ENCODE assay signal across 37 cellular contexts in the genomic region with DNA sequence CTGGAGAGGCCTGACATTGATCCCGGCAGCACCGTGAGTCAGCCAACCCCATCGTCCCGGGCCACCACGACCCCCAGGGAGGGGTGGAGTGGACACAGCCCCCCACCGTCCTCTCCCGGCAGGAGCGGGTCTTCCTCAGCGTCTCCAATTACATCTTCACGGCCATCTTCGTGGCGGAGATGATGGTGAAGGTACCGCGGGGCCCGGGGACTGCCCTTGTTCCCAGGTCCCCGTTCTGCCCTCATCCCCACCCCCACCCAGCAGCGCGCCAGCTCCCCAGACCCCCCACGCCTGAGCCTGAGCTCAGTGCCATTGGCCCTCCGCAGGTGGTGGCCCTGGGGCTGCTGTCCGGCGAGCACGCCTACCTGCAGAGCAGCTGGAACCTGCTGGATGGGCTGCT. TPM values are rescaled to one million over a fixed set of nuclear protein-coding genes. Genes with fewer than 3 reads are reported as not detected.
"Had no signal": no experiment of that assay in that cellular context is flagged by ENCODE, and none has a peak within 500 bp of the region (broad histone marks: within the 10 kb centered on the region; RNA-seq: fewer than 3 reads in every experiment).

No MANE protein-coding gene starts in this region.

- H3K9me3 ChIP-seq: adrenal gland, ascending aorta, body of pancreas, breast epithelium had no signal

- H3K27ac ChIP-seq: adrenal gland, ascending aorta, body of pancreas, brain microvascular endothelial cell, breast epithelium, cardiac muscle cell had no signal

- DNase-seq: activated effector memory CD4-positive, alpha-beta T cell treated with anti-CD3 and anti-CD28 coated beads, Interleukin-2, amount 50 U/mL, for 16 hours; activated effector memory CD4-positive, alpha-beta T cell treated with Interleukin-2 at 50 U/mL for 16 hours; activated gamma-delta T cell; activated gamma-delta T cell treated with Interleukin-2 at 50 U/mL for 16 hours; activated naive CD4-positive, alpha-beta T cell; activated naive CD4-positive, alpha-beta T cell treated with anti-CD3 and anti-CD28 coated beads for 36 hours; activated naive CD4-positive, alpha-beta T cell treated with anti-CD3 and anti-CD28 coated beads, Interleukin-2, amount 10 ng/mL, durations not matched to agents 7 days and 5 days; activated naive CD4-positive, alpha-beta T cell treated with anti-CD3 and anti-CD28 coated beads, Interleukin-2, amount 50 U/mL, for 16 hours; activated naive CD4-positive, alpha-beta T cell treated with Interleukin-2 at 50 U/mL for 16 hours; activated naive CD8-positive, alpha-beta T cell treated with anti-CD3 and anti-CD28 coated beads for 36 hours; activated naive CD8-positive, alpha-beta T cell treated with anti-CD3 and anti-CD28 coated beads, Interleukin-2, amount 10 ng/mL, durations not matched to agents 7 days and 5 days; activated naive CD8-positive, alpha-beta T cell treated with anti-CD3 and anti-CD28 coated beads, Interleukin-2, amount 50 U/mL, for 24 hours; activated T-cell treated with anti-CD3 and anti-CD28 coated beads, Interleukin-2, amount 50 U/mL, for 4 hours; activated T-cell treated with anti-CD3 and anti-CD28 coated beads, Interleukin-2, amount 50 U/mL, for 48 hours; activated T-cell treated with anti-CD3 and anti-CD28 coated beads, Interleukin-2, amount 50 U/mL, for 72 hours; adrenal gland; amniotic stem cell; amygdala; anterior cingulate cortex; aorta; body of pancreas; brain microvascular endothelial cell; caudate nucleus; central memory CD4-positive, alpha-beta T cell; cerebellar nuclear complex had no signal

- H3K4me3 ChIP-seq: adrenal gland, ascending aorta, body of pancreas, breast epithelium, cardiac muscle cell had no signal

- H3K4me1 ChIP-seq: adrenal gland, ascending aorta, body of pancreas, breast epithelium had no signal

- H3K27me3 ChIP-seq: adrenal gland, ascending aorta, body of pancreas, brain microvascular endothelial cell, cardiac muscle cell had no signal

- H3K36me3 ChIP-seq: ascending aorta, breast epithelium had no signal

- ATAC-seq: activated naive CD4-positive, alpha-beta T cell treated with anti-CD3 and anti-CD28 coated beads, Interleukin-2, amount 50 U/mL, for 72 hours; activated naive CD8-positive, alpha-beta T cell treated with anti-CD3 and anti-CD28 coated beads, Interleukin-2, amount 50 U/mL, for 24 hours; activated T-cell treated with anti-CD3 and anti-CD28 coated beads, Interleukin-2, amount 50 U/mL, for 4 hours; activated T-cell treated with anti-CD3 and anti-CD28 coated beads, Interleukin-2, amount 50 U/mL, for 72 hours; activated T-helper 17 cell treated with anti-CD3 and anti-CD28 coated beads, Interleukin-2, amount 50 U/mL, for 72 hours; body of pancreas had no signal

RNA-seq across cellular contexts. Expression of a gene that starts 14.6 kb away (rescaled TPM):
- total RNA-seq: activated naive CD4-positive, alpha-beta T cell treated with anti-CD3 and anti-CD28 coated beads for 36 hours; activated naive CD4-positive, alpha-beta T cell treated with anti-CD3 and anti-CD28 coated beads, Interleukin-2, amount 50 U/mL, for 72 hours; activated naive CD8-positive, alpha-beta T cell treated with anti-CD3 and anti-CD28 coated beads for 36 hours; activated naive CD8-positive, alpha-beta T cell treated with anti-CD3 and anti-CD28 coated beads, Interleukin-2, amount 10 ng/mL, durations not matched to agents 7 days and 5 days; activated T-cell treated with anti-CD3 and anti-CD28 coated beads, Interleukin-2, amount 50 U/mL, for 4 hours; activated T-helper 1 cell treated with anti-CD3 and anti-CD28 coated beads, Interleukin-12 subunit alpha, Interleukin-12 subunit beta, Interleukin-2, Interleukin-4 antibody, amounts not matched to agents 30 ng/mL and 10 ng/mL and 1 ng/mL, durations not matched to agents 14 hours and 24 hours and 36 hours; activated T-helper 17 cell treated with anti-CD3 and anti-CD28 coated beads, Interleukin-2, amount 50 U/mL, for 72 hours; activated T-helper 2 cell treated with anti-CD3 and anti-CD28 coated beads, Interferon-gamma antibody, Interleukin-2, Interleukin-4, amounts not matched to agents 10 μg/mL and 5 μg/mL and 100 μg/mL, durations not matched to agents 14 hours and 24 hours and 36 hours; ascending aorta; astrocyte; body of pancreas; bronchial epithelial cell; cardiac muscle cell; cardiac septum; cerebellum; chondrocyte had no signal

RNA-seq across cellular contexts. Expression of a gene that starts 19.5 kb away (rescaled TPM):
- total RNA-seq: activated naive CD4-positive, alpha-beta T cell treated with anti-CD3 and anti-CD28 coated beads for 36 hours; activated naive CD8-positive, alpha-beta T cell treated with anti-CD3 and anti-CD28 coated beads for 36 hours; activated naive CD8-positive, alpha-beta T cell treated with anti-CD3 and anti-CD28 coated beads, Interleukin-2, amount 10 ng/mL, durations not matched to agents 7 days and 5 days; activated T-helper 1 cell treated with anti-CD3 and anti-CD28 coated beads, Interleukin-12 subunit alpha, Interleukin-12 subunit beta, Interleukin-2, Interleukin-4 antibody, amounts not matched to agents 30 ng/mL and 10 ng/mL and 1 ng/mL, durations not matched to agents 14 hours and 24 hours and 36 hours; activated T-helper 17 cell treated with anti-CD3 and anti-CD28 coated beads, Interleukin-2, amount 50 U/mL, for 72 hours; activated T-helper 2 cell treated with anti-CD3 and anti-CD28 coated beads, Interferon-gamma antibody, Interleukin-2, Interleukin-4, amounts not matched to agents 10 μg/mL and 5 μg/mL and 100 μg/mL, durations not matched to agents 14 hours and 24 hours and 36 hours; ascending aorta; astrocyte; bronchial epithelial cell; cardiac muscle cell; cerebellum; chondrocyte had no signal
- polyA plus RNA-seq: cardiac muscle cell had no signal

RNA-seq across cellular contexts. Expression of a gene that starts 30.0 kb away (rescaled TPM):
- total RNA-seq: activated naive CD4-positive, alpha-beta T cell treated with anti-CD3 and anti-CD28 coated beads for 36 hours; activated naive CD8-positive, alpha-beta T cell treated with anti-CD3 and anti-CD28 coated beads for 36 hours; activated naive CD8-positive, alpha-beta T cell treated with anti-CD3 and anti-CD28 coated beads, Interleukin-2, amount 10 ng/mL, durations not matched to agents 7 days and 5 days; activated T-helper 1 cell treated with anti-CD3 and anti-CD28 coated beads, Interleukin-12 subunit alpha, Interleukin-12 subunit beta, Interleukin-2, Interleukin-4 antibody, amounts not matched to agents 30 ng/mL and 10 ng/mL and 1 ng/mL, durations not matched to agents 14 hours and 24 hours and 36 hours; activated T-helper 2 cell treated with anti-CD3 and anti-CD28 coated beads, Interferon-gamma antibody, Interleukin-2, Interleukin-4, amounts not matched to agents 10 μg/mL and 5 μg/mL and 100 μg/mL, durations not matched to agents 14 hours and 24 hours and 36 hours; astrocyte; bronchial epithelial cell; cardiac muscle cell; chondrocyte had no signal
- polyA plus RNA-seq: cardiac muscle cell had no signal

RNA-seq across cellular contexts. Expression of a gene that starts 45.4 kb away (rescaled TPM):
- total RNA-seq: activated naive CD4-positive, alpha-beta T cell treated with anti-CD3 and anti-CD28 coated beads for 36 hours; activated naive CD4-positive, alpha-beta T cell treated with anti-CD3 and anti-CD28 coated beads, Interleukin-2, amount 50 U/mL, for 72 hours; activated naive CD8-positive, alpha-beta T cell treated with anti-CD3 and anti-CD28 coated beads for 36 hours; activated naive CD8-positive, alpha-beta T cell treated with anti-CD3 and anti-CD28 coated beads, Interleukin-2, amount 10 ng/mL, durations not matched to agents 7 days and 5 days; activated T-cell treated with anti-CD3 and anti-CD28 coated beads, Interleukin-2, amount 50 U/mL, for 72 hours; activated T-helper 1 cell treated with anti-CD3 and anti-CD28 coated beads, Interleukin-12 subunit alpha, Interleukin-12 subunit beta, Interleukin-2, Interleukin-4 antibody, amounts not matched to agents 30 ng/mL and 10 ng/mL and 1 ng/mL, durations not matched to agents 14 hours and 24 hours and 36 hours; activated T-helper 17 cell treated with anti-CD3 and anti-CD28 coated beads, Interleukin-2, amount 50 U/mL, for 72 hours; activated T-helper 2 cell treated with anti-CD3 and anti-CD28 coated beads, Interferon-gamma antibody, Interleukin-2, Interleukin-4, amounts not matched to agents 10 μg/mL and 5 μg/mL and 100 μg/mL, durations not matched to agents 14 hours and 24 hours and 36 hours; adrenal gland; aorta; astrocyte; bronchial epithelial cell; cardiac muscle cell; cardiac septum; cerebellum; chondrocyte had no signal
- polyA plus RNA-seq: cardiac muscle cell had no signal

RNA-seq across cellular contexts. Expression of a gene that starts 57.6 kb away (rescaled TPM):
- total RNA-seq: bronchial epithelial cell had no signal
